Comparison of ENCODE assay signal across 8 cellular contexts in genomic region chr3:172317984-172318383, GRCh38.
A peak's percentile ranks its signal among the peaks of the same experiment; 100 is the strongest.
DNase-seq lines count a peak whose midpoint lies in the region; ATAC-seq and TF ChIP-seq lines count a peak whose summit lies in the region.

No MANE protein-coding gene starts in this region.

- H3K27ac Mint-ChIP-seq in CD14-positive monocyte: peak overlapping the region; percentile 79 to 90 (median 87)
- peak overlapping the region; percentile 20 for H3K27ac Mint-ChIP-seq in type B pancreatic cell

- CTCF ChIA-PET in mammary epithelial cell (lab: Charles Lee; ENCODE audit: low non-redundant PET): interaction anchor here (0.6 kb wide), 2 partner anchors 11 to 15 kb away, joined by 3 to 6 read pairs; no protein-coding TSS in a partner anchor

- ATAC-seq in GM21619 (IDR thresholded peaks at IDR 0.05; ENCODE audit: unreplicated experiment): peak; percentile 70

- peaks cover 7% of the 10 kb centered on the region for H3K79me2 ChIP-seq in mammary epithelial cell (ENCODE audit: insufficient read depth, low read length)

- H3K9me3 ChIP-seq in mammary epithelial cell (replicated peaks; ENCODE audit: insufficient read depth, low read length) (no peaks in the 10 kb centered on the region), liver (ENCODE audit: control insufficient read depth in 4 of 4, low read length in 3 of 4) (no peaks in the 10 kb centered on the region)

- TF ChIP-seq RAD21 in liver (IDR thresholded peaks at IDR 0.05): no peak

- H3K27ac ChIP-seq in mammary epithelial cell (ENCODE audit: insufficient read depth, low read depth, low read length): peak overlapping the region; percentile 89
- H3K27ac ChIP-seq in liver (ENCODE audit: low read depth in 1 of 2, low read length in 2 of 2): peak overlapping the region; percentile 64 to 69

- H3K9me3 Mint-ChIP-seq in CD14-positive monocyte: peaks cover 0 to 3% (median 0%) of the 10 kb centered on the region in 7 donors
- no peaks in the 10 kb centered on the region for H3K9me3 Mint-ChIP-seq in type B pancreatic cell

- H3K36me3 Mint-ChIP-seq in CD14-positive monocyte (peaks cover 47 to 83% of the 10 kb centered on the region in 2 donors), type B pancreatic cell (peaks cover 54% of the 10 kb centered on the region)

- H4K20me1 ChIP-seq in mammary epithelial cell (ENCODE audit: insufficient read depth, low read length): no peaks in the 10 kb centered on the region

- H3K9ac ChIP-seq in mammary epithelial cell (ENCODE audit: insufficient read depth, low read length) (peak overlapping the region; percentile 51), liver (ENCODE audit: low read depth in 1 of 2, low read length in 2 of 2) (no peak overlapping the region)

- TSS peak; percentile 11 for BruUV-seq in mammary epithelial cell (replicated peaks; lab: Mats Ljungman, UMichigan)

- peak overlapping the region in 1 of 2 donors; percentile 7 for H3K4me3 Mint-ChIP-seq in CD14-positive monocyte
- no peak overlapping the region for H3K4me3 Mint-ChIP-seq in type B pancreatic cell

- dilution Hi-C loops in mammary epithelial cell (cut with HindIII; ENCODE audit: low sequenced_read_pairs): no loop called here

- no peak for TF ChIP-seq CTCF in CD14-positive monocyte (IDR thresholded peaks at IDR 0.05)
- no peak for TF ChIP-seq CTCF in mammary epithelial cell (conservative IDR thresholded peaks at IDR 0.05 in 1 of 2, IDR thresholded peaks at IDR 0.05 in 1 of 2; ENCODE audit: extremely low read depth in 1 of 2, insufficient read depth in 1 of 2, low read depth in 1 of 2, low read length in 2 of 2)
- no peak for TF ChIP-seq CTCF in liver (IDR thresholded peaks at IDR 0.05; ENCODE audit: low read depth, low read length, missing input control)
- no peak for TF ChIP-seq CTCF in type B pancreatic cell (conservative IDR thresholded peaks at IDR 0.05)

- H3K4me3 ChIP-seq in mammary epithelial cell (replicated peaks in 1 of 3; ENCODE audit: insufficient read depth in 1 of 3, low read depth in 2 of 3, low read length in 3 of 3) (no peak overlapping the region), liver (ENCODE audit: low read depth in 1 of 3, low read length in 3 of 3) (no peak overlapping the region)

- intact Hi-C loops in CD14-positive monocyte (cut with micrococcal nuclease) (no loop called here), mammary epithelial cell (cut with micrococcal nuclease) (no loop called here)

- DNase-seq in CD14-positive monocyte (ENCODE audit: low spot score) (peak; percentile 55), NCI-H146 treated with DMSO at 0.1 percent for 48 hours (lab: John Stamatoyannopoulos, UW; ENCODE audit: unreplicated experiment) (peak; percentile 39), mammary epithelial cell (peak; percentile 92), type B pancreatic cell (ENCODE audit: extremely low spot score, unreplicated experiment) (no peak), NCI-H1436 (lab: John Stamatoyannopoulos, UW) (no peak), ureter (ENCODE audit: low spot score) (no peak)

- H3K27me3 Mint-ChIP-seq in CD14-positive monocyte (ENCODE audit: low read depth in 3 of 3): peaks cover 0 to 3% (median 2%) of the 10 kb centered on the region in 3 donors
- no peaks in the 10 kb centered on the region for H3K27me3 Mint-ChIP-seq in type B pancreatic cell

- H2AFZ ChIP-seq in mammary epithelial cell (ENCODE audit: low read depth, low read length): no peak overlapping the region

- H3K27me3 ChIP-seq in mammary epithelial cell (ENCODE audit: insufficient read depth, low read length): no peaks in the 10 kb centered on the region
- no peaks in the 10 kb centered on the region for H3K27me3 ChIP-seq in liver (ENCODE audit: control insufficient read depth in 4 of 4, insufficient read depth in 4 of 4, low read length in 3 of 4)

- H3K4me1 ChIP-seq in mammary epithelial cell (ENCODE audit: insufficient read depth, low read length): peaks cover 55% of the 10 kb centered on the region
- peaks cover 0 to 2% (median 0%) of the 10 kb centered on the region in 4 donors for H3K4me1 ChIP-seq in liver (ENCODE audit: control insufficient read depth in 4 of 4, insufficient read depth in 4 of 4, low read length in 3 of 4)

- in situ Hi-C loops in mammary epithelial cell (cut with MboI; ENCODE audit: low sequenced_read_pairs in 2 of 2): no loop called here

- peaks cover 16% of the 10 kb centered on the region for H3K36me3 ChIP-seq in mammary epithelial cell (ENCODE audit: insufficient read depth, low read length)
- peaks cover 14 to 35% (median 27%) of the 10 kb centered on the region in 4 donors for H3K36me3 ChIP-seq in liver (ENCODE audit: control insufficient read depth in 4 of 4, insufficient read depth in 3 of 4, low read depth in 1 of 4, low read length in 3 of 4)

- peaks cover 16% of the 10 kb centered on the region for H3K4me1 Mint-ChIP-seq in CD14-positive monocyte
- H3K4me1 Mint-ChIP-seq in type B pancreatic cell (ENCODE audit: unreplicated experiment): peaks cover 20% of the 10 kb centered on the region

- peak overlapping the region; percentile 72 for H3K4me2 ChIP-seq in mammary epithelial cell (ENCODE audit: insufficient read depth, low read depth, low read length)

- 0% methylated on average over 1 of the region's 1 CpG for WGBS in mammary epithelial cell (ENCODE audit: low coverage, missing lambda C conversion rate)
- WGBS in liver: 55% methylated on average over 1 of the region's 1 CpG

TF ChIP-seq in liver, 16 proteins besides CTCF, POLR2A, EP300 and RAD21:
- TF ChIP-seq HNF4A (conservative IDR thresholded peaks at IDR 0.05) (no peak), YY1 (IDR thresholded peaks at IDR 0.05) (no peak), HNF4G (IDR thresholded peaks at IDR 0.05) (no peak), GABPA (IDR thresholded peaks at IDR 0.05 in 1 of 2, conservative IDR thresholded peaks at IDR 0.05 in 1 of 2) (no peak), JUND (IDR thresholded peaks at IDR 0.05) (peak; percentile 44 to 76), TAF1 (conservative IDR thresholded peaks at IDR 0.05) (no peak), EGR1 (IDR thresholded peaks at IDR 0.05; ENCODE audit: low read depth in 2 of 2) (no peak), NR2F2 (IDR thresholded peaks at IDR 0.05) (peak; percentile 41), RXRA (IDR thresholded peaks at IDR 0.05) (peak in 1 of 2 donors; percentile 41), FOXA1 (IDR thresholded peaks at IDR 0.05) (no peak)
- TF ChIP-seq, protein P1, sequence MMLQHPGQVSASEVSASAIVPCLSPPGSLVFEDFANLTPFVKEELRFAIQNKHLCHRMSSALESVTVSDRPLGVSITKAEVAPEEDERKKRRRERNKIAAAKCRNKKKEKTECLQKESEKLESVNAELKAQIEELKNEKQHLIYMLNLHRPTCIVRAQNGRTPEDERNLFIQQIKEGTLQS (IDR thresholded peaks at IDR 0.05): no peak

Comparison
In these comparisons a context has a peak if more than half of its experiments do, and no peak if none do; other contexts are left out.
1. DNase-seq: peak in CD14-positive monocyte (single experiment), NCI-H146 treated with DMSO at 0.1 percent for 48 hours (single experiment) and mammary epithelial cell (single experiment); none in type B pancreatic cell (single experiment), NCI-H1436 (single experiment) and ureter (single experiment).